27 cellular contexts compared by ENCODE assay signal in genomic region chr15:61041886-61042285, GRCh38.
"Had no signal": no experiment of that assay in that cellular context is flagged by ENCODE, and none has a peak within 500 bp of the region (broad histone marks: within the 10 kb centered on the region; RNA-seq: fewer than 3 reads in every experiment).

No MANE protein-coding gene starts in this region.

- ATAC-seq: foreskin keratinocyte; heart right ventricle; sciatic nerve; stimulated activated naive CD8-positive, alpha-beta T cell treated with anti-CD3 and anti-CD28 coated beads, Interleukin-15, Interleukin-2, amounts not matched to agents 100 U/mL and 50 U/mL, for 24 hours had no signal

- DNase-seq: activated CD4-positive, alpha-beta memory T cell treated with anti-CD3 and anti-CD28 coated beads for 36 hours; activated CD4-positive, alpha-beta T cell treated with anti-CD3 and anti-CD28 coated beads, Interleukin-2, amount 10 ng/mL, durations not matched to agents 24 days and 14 days; activated CD4-positive, CD25-positive, alpha-beta regulatory T cell treated with anti-CD3 and anti-CD28 coated beads, Interleukin-2, amount 50 U/mL, for 72 hours; activated CD8-positive, alpha-beta memory T cell treated with anti-CD3 and anti-CD28 coated beads, Interleukin-2, amount 50 U/mL, for 4 hours; activated effector memory CD4-positive, alpha-beta T cell treated with anti-CD3 and anti-CD28 coated beads, Interleukin-2, amount 50 U/mL, for 16 hours; activated naive CD4-positive, alpha-beta T cell treated with anti-CD3 and anti-CD28 coated beads for 36 hours; activated naive CD8-positive, alpha-beta T cell treated with anti-CD3 and anti-CD28 coated beads for 36 hours; activated T-cell treated with anti-CD3 and anti-CD28 coated beads, Interleukin-2, amount 50 U/mL, for 1 hour; adrenal gland; brain microvascular endothelial cell; caudate nucleus; cortex of kidney; endodermal cell; foreskin keratinocyte; heart right ventricle; islet precursor cell; left ventricle myocardium inferior; mammary epithelial cell; posterior cingulate gyrus; stimulated activated CD4-positive, alpha-beta T cell treated with anti-CD3 and anti-CD28 coated beads, Interleukin-12 subunit alpha, Interleukin-12 subunit beta, amount 100 ng/mL, for 4 hours; stimulated activated CD4-positive, alpha-beta T cell treated with anti-CD3 and anti-CD28 coated beads, Interleukin-4, amount 100 ng/mL, for 1 hour; stimulated activated naive CD8-positive, alpha-beta T cell treated with anti-CD3 and anti-CD28 coated beads, Interleukin-15, Interleukin-2, amounts not matched to agents 100 U/mL and 50 U/mL, for 24 hours; T1000; testis; transverse colon; WERI-Rb-1 had no signal
